ENCODE assay signal across 9 cellular contexts in the genomic region with DNA sequence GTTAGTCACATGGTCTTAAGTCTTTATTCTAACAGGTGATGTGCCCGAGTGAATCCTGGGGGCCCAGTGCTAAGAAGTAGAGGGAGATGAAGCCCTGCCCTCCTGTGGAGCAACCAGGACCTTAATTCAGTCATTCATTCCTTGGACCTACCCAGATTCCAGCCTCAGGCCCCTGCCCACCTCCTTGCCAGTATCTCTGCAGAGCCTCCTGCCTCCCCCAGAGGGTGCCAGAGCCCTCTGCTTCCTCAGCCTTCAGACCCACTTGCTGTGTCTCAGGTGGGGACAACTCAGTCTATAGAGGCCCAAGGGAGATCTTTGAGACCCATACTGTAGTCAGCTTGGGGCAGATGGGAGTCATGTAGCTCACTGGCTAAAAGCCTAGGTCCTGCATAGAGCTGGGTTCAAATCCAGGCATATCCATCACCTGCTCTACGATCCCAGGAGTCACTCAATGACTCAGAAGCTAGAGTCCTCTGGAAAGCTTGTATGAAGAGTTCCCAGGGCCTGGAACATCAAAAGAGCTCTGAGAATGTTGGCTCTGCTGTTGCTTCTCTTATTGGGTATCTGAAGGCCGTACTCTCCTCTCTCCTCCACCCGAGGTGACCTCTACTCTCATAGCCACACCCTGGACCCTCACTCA. TPM values are rescaled to one million over a fixed set of nuclear protein-coding genes. Genes with fewer than 3 reads are reported as not detected.
A peak's percentile ranks its signal among the peaks of the same experiment; 100 is the strongest.
DNase-seq lines count a peak whose midpoint lies in the region; ATAC-seq and TF ChIP-seq lines count a peak whose summit lies in the region.
"Had no signal": no experiment of that assay in that cellular context is flagged by ENCODE, and none has a peak within 500 bp of the region (broad histone marks: within the 10 kb centered on the region; RNA-seq: fewer than 3 reads in every experiment).

No MANE protein-coding gene starts in this region.

- no peaks in the 10 kb centered on the region for H3K27me3 ChIP-seq in neural progenitor cell

- peaks cover 13% of the 10 kb centered on the region for H3K27me3 Mint-ChIP-seq in neural progenitor cell (ENCODE audit: insufficient read depth, low read depth)

- no peaks in the 10 kb centered on the region for H3F3A ChIP-seq in neural progenitor cell (ENCODE audit: low read depth)

- DNase-seq in activated CD4-positive, alpha-beta T cell treated with anti-CD3 and anti-CD28 coated beads for 48 hours: peak; percentile 40
- no peak for DNase-seq in activated CD4-positive, alpha-beta T cell treated with anti-CD3 and anti-CD28 coated beads for 1 hour
- DNase-seq in LHCN-M2 (ENCODE audit: low read depth): peak; percentile 20
- peak; percentile 72 for DNase-seq in SW480 (ENCODE audit: low spot score)
- DNase-seq in fibroblast of gingiva (ENCODE audit: low read depth): peak; percentile 24
- peak; percentile 76 for DNase-seq in neural progenitor cell (ENCODE audit: low spot score)

- no peak overlapping the region for H3K4me3 ChIP-seq in neural progenitor cell

- TF ChIP-seq CTCF in neural progenitor cell (IDR thresholded peaks at IDR 0.05): peak; percentile 86

- ATAC-seq in HG03108 (IDR thresholded peaks at IDR 0.05; ENCODE audit: unreplicated experiment) (no peak), HG02759 (IDR thresholded peaks at IDR 0.05; ENCODE audit: unreplicated experiment) (no peak)

- H3K36me3 Mint-ChIP-seq in neural progenitor cell: no peaks in the 10 kb centered on the region

- no peaks in the 10 kb centered on the region for H3K79me2 ChIP-seq in neural progenitor cell (ENCODE audit: low read depth)

- H3K4me2 ChIP-seq in neural progenitor cell: no peak overlapping the region

- no peaks in the 10 kb centered on the region for H4K20me1 ChIP-seq in neural progenitor cell (ENCODE audit: low read depth)

- no peak overlapping the region for H3K4me3 Mint-ChIP-seq in neural progenitor cell
- H3K4me3 Mint-ChIP-seq: stimulated activated naive CD8-positive, alpha-beta T cell treated with anti-CD3 and anti-CD28 coated beads, Interleukin-15, Interleukin-2, amounts not matched to agents 100 ng/mL and 50 ng/mL, for 24 hours had no signal

- H3K9me3 Mint-ChIP-seq in neural progenitor cell: no peaks in the 10 kb centered on the region
- H3K9me3 Mint-ChIP-seq: stimulated activated naive CD8-positive, alpha-beta T cell treated with anti-CD3 and anti-CD28 coated beads, Interleukin-15, Interleukin-2, amounts not matched to agents 100 ng/mL and 50 ng/mL, for 24 hours had no signal

- H3K27ac ChIP-seq in neural progenitor cell: no peak overlapping the region

- H3K9me3 ChIP-seq in neural progenitor cell (ENCODE audit: low read depth): no peaks in the 10 kb centered on the region

- H3K36me3 ChIP-seq in neural progenitor cell: no peaks in the 10 kb centered on the region

- no peak overlapping the region for H2AFZ ChIP-seq in neural progenitor cell (replicated peaks)

- H3K4me1 ChIP-seq in neural progenitor cell: no peaks in the 10 kb centered on the region

- no peak overlapping the region for H3K27ac Mint-ChIP-seq in neural progenitor cell
- H3K27ac Mint-ChIP-seq: stimulated activated naive CD8-positive, alpha-beta T cell treated with anti-CD3 and anti-CD28 coated beads, Interleukin-15, Interleukin-2, amounts not matched to agents 100 ng/mL and 50 ng/mL, for 24 hours had no signal

- H3K9ac ChIP-seq in neural progenitor cell: no peak overlapping the region

- no peaks in the 10 kb centered on the region for H3K4me1 Mint-ChIP-seq in neural progenitor cell

RNA-seq across cellular contexts. Expression of gene SIGLEC1, which starts 3.9 kb away (rescaled TPM):
- total RNA-seq in LHCN-M2 (2014; rRNA removed): not detected in 2 replicates
- not detected for polyA plus RNA-seq in LHCN-M2 (2012)
- total RNA-seq in neural progenitor cell (ENCODE audit: low replicate concordance): not detected in 2 replicates

RNA-seq across cellular contexts. Expression of gene HSPA12B, which starts 16.2 kb away (rescaled TPM):
- not detected in 2 replicates for total RNA-seq in LHCN-M2 (2014; rRNA removed)
- 0.09 TPM for polyA plus RNA-seq in LHCN-M2 (2012)
- 0.15 and 0.71 TPM in 2 replicates for total RNA-seq in neural progenitor cell (ENCODE audit: low replicate concordance)

RNA-seq across cellular contexts. Expression of gene ADAM33, which starts 34.5 kb away (rescaled TPM):
- total RNA-seq in LHCN-M2 (2014; rRNA removed) (0.11 and 0.13 TPM in 2 replicates), neural progenitor cell (ENCODE audit: low replicate concordance) (7.0 and 18.9 TPM in 2 replicates)
- polyA plus RNA-seq in LHCN-M2 (2012): 0.12 TPM

RNA-seq across cellular contexts. Expression of gene ADISSP, which starts 51.2 kb away (rescaled TPM):
- 84.3 and 85.6 TPM in 2 replicates for total RNA-seq in LHCN-M2 (2014; rRNA removed)
- 69.6 TPM for polyA plus RNA-seq in LHCN-M2 (2012)
- total RNA-seq in neural progenitor cell (ENCODE audit: low replicate concordance): 17.6 and 42.8 TPM in 2 replicates

RNA-seq across cellular contexts. Expression of gene GFRA4, which starts 53.1 kb away (rescaled TPM):
- total RNA-seq in LHCN-M2 (2014; rRNA removed) (not detected in 2 replicates), neural progenitor cell (ENCODE audit: low replicate concordance) (not detected in 2 replicates)
- not detected for polyA plus RNA-seq in LHCN-M2 (2012)
